1 cellular context compared by ENCODE assay signal in the genomic region with DNA sequence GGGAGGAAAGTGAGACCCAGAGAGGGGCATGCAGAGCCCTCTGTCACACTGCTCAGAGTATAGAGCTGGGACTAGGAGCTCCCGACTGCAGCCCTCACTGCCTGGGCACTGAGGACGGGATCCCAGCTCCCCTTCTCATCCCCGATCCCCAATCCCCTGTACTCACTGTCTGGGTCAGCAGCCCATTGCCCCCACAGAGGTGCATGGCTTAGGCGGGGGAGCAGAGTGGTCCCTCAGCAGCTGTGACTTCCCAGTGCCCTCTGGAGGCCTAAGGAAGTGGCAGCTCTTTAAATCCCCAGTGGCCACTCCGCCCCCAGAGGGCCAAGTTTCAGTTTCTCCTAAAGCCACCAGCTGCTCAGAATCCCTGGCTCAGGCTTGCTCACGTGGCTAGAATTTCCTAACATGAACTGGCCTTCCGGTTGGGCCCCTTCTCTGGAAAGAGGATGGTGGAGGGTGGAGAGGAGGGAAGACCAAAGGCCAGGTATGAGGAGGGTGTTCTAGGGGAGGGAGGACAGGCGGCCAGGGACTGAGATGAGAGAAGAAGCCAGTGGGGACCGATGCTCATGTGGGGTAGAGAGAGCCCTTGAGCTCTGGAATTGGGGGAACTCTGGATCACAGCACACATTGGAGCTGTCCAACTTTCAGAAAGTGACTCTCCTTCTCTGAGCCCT.
TF ChIP-seq lines count a peak whose summit lies in the region.

A gene with protein sequence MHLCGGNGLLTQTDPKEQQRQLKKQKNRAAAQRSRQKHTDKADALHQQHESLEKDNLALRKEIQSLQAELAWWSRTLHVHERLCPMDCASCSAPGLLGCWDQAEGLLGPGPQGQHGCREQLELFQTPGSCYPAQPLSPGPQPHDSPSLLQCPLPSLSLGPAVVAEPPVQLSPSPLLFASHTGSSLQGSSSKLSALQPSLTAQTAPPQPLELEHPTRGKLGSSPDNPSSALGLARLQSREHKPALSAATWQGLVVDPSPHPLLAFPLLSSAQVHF (minus strand): TSS at position 262 of the 671 bp plus-strand sequence. CDS start 57 bp downstream, at position 205.

TF ChIP-seq in HepG2, 621 proteins besides CTCF, POLR2A, EP300 and RAD21 (continued from another document and continues in another):
- TF ChIP-seq, protein P1, sequence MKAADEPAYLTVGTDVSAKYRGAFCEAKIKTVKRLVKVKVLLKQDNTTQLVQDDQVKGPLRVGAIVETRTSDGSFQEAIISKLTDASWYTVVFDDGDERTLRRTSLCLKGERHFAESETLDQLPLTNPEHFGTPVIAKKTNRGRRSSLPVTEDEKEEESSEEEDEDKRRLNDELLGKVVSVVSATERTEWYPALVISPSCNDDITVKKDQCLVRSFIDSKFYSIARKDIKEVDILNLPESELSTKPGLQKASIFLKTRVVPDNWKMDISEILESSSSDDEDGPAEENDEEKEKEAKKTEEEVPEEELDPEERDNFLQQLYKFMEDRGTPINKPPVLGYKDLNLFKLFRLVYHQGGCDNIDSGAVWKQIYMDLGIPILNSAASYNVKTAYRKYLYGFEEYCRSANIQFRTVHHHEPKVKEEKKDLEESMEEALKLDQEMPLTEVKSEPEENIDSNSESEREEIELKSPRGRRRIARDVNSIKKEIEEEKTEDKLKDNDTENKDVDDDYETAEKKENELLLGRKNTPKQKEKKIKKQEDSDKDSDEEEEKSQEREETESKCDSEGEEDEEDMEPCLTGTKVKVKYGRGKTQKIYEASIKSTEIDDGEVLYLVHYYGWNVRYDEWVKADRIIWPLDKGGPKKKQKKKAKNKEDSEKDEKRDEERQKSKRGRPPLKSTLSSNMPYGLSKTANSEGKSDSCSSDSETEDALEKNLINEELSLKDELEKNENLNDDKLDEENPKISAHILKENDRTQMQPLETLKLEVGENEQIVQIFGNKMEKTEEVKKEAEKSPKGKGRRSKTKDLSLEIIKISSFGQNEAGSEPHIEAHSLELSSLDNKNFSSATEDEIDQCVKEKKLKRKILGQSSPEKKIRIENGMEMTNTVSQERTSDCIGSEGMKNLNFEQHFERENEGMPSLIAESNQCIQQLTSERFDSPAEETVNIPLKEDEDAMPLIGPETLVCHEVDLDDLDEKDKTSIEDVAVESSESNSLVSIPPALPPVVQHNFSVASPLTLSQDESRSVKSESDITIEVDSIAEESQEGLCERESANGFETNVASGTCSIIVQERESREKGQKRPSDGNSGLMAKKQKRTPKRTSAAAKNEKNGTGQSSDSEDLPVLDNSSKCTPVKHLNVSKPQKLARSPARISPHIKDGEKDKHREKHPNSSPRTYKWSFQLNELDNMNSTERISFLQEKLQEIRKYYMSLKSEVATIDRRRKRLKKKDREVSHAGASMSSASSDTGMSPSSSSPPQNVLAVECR (CRISPR knock-in tag; IDR thresholded peaks at IDR 0.05; ENCODE audit: borderline replicate concordance), result peak; percentile 87; the same call in 1 of the 2 replicates
- TF ChIP-seq ISL2 (CRISPR knock-in tag; IDR thresholded peaks at IDR 0.05) (no peak; the same call in 1 of the 2 replicates), SNAPC5 (CRISPR knock-in tag; IDR thresholded peaks at IDR 0.05; ENCODE audit: borderline replicate concordance) (0 out of 2 replicates have a peak, but pooled peaks have one; percentile 72), BHLHE40 (IDR thresholded peaks at IDR 0.05; ENCODE audit: low read length) (peak; percentile 88), UBTF (CRISPR knock-in tag; IDR thresholded peaks at IDR 0.05) (peak; percentile 73), KAT8 (CRISPR knock-in tag; IDR thresholded peaks at IDR 0.05) (peak; percentile 88), ADNP (CRISPR knock-in tag; IDR thresholded peaks at IDR 0.05) (no peak), HNF1A (IDR thresholded peaks at IDR 0.05; ENCODE audit: low read depth) (peak; percentile 31; the same call in 1 of the 2 replicates), HNF1A (CRISPR knock-in tag; IDR thresholded peaks at IDR 0.05; ENCODE audit: borderline replicate concordance) (peak; percentile 63; the same call in 1 of the 2 replicates), DMTF1 (CRISPR knock-in tag; IDR thresholded peaks at IDR 0.05) (no peak), MZF1 (CRISPR knock-in tag; IDR thresholded peaks at IDR 0.05; ENCODE audit: borderline replicate concordance) (peak; percentile 56; the same call in 1 of the 2 replicates), GMEB1 (CRISPR knock-in tag; IDR thresholded peaks at IDR 0.05; ENCODE audit: borderline replicate concordance) (0 out of 2 replicates have a peak, but pooled peaks have one; percentile 30), XRCC5 (optimal IDR thresholded peaks at IDR 0.05; ENCODE audit: low read length) (peak; percentile 85), STAT5B (CRISPR knock-in tag; IDR thresholded peaks at IDR 0.05) (no peak), ELK4 (CRISPR knock-in tag; IDR thresholded peaks at IDR 0.05; ENCODE audit: borderline replicate concordance) (no peak), NR2F1 (CRISPR knock-in tag; IDR thresholded peaks at IDR 0.05) (no peak), SRSF4 (IDR thresholded peaks at IDR 0.05; ENCODE audit: low read depth, low read length, poor library complexity, severe bottlenecking) (no peak), IRX3 (CRISPR knock-in tag; IDR thresholded peaks at IDR 0.05; ENCODE audit: borderline replicate concordance, low read depth) (no peak), ATAD3A (CRISPR knock-in tag; IDR thresholded peaks at IDR 0.05) (no peak), MAF1 (CRISPR knock-in tag; IDR thresholded peaks at IDR 0.05; ENCODE audit: borderline replicate concordance) (no peak)
- TF ChIP-seq, protein P2, sequence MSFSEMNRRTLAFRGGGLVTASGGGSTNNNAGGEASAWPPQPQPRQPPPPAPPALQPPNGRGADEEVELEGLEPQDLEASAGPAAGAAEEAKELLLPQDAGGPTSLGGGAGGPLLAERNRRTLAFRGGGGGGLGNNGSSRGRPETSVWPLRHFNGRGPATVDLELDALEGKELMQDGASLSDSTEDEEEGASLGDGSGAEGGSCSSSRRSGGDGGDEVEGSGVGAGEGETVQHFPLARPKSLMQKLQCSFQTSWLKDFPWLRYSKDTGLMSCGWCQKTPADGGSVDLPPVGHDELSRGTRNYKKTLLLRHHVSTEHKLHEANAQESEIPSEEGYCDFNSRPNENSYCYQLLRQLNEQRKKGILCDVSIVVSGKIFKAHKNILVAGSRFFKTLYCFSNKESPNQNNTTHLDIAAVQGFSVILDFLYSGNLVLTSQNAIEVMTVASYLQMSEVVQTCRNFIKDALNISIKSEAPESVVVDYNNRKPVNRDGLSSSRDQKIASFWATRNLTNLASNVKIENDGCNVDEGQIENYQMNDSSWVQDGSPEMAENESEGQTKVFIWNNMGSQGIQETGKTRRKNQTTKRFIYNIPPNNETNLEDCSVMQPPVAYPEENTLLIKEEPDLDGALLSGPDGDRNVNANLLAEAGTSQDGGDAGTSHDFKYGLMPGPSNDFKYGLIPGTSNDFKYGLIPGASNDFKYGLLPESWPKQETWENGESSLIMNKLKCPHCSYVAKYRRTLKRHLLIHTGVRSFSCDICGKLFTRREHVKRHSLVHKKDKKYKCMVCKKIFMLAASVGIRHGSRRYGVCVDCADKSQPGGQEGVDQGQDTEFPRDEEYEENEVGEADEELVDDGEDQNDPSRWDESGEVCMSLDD (CRISPR knock-in tag; IDR thresholded peaks at IDR 0.05; ENCODE audit: borderline replicate concordance), result no peak; the same call in 1 of the 2 replicates
